1 cellular context compared by ENCODE assay signal in genomic region chr1:185439727-185440415, GRCh38.
A peak's percentile ranks its signal among the peaks of the same experiment; 100 is the strongest.
TF ChIP-seq lines count a peak whose summit lies in the region.

No MANE protein-coding gene starts in this region.

TF ChIP-seq in K562, 482 proteins besides CTCF, POLR2A, EP300 and RAD21 (continued from another document):
- TF ChIP-seq, protein P1, sequence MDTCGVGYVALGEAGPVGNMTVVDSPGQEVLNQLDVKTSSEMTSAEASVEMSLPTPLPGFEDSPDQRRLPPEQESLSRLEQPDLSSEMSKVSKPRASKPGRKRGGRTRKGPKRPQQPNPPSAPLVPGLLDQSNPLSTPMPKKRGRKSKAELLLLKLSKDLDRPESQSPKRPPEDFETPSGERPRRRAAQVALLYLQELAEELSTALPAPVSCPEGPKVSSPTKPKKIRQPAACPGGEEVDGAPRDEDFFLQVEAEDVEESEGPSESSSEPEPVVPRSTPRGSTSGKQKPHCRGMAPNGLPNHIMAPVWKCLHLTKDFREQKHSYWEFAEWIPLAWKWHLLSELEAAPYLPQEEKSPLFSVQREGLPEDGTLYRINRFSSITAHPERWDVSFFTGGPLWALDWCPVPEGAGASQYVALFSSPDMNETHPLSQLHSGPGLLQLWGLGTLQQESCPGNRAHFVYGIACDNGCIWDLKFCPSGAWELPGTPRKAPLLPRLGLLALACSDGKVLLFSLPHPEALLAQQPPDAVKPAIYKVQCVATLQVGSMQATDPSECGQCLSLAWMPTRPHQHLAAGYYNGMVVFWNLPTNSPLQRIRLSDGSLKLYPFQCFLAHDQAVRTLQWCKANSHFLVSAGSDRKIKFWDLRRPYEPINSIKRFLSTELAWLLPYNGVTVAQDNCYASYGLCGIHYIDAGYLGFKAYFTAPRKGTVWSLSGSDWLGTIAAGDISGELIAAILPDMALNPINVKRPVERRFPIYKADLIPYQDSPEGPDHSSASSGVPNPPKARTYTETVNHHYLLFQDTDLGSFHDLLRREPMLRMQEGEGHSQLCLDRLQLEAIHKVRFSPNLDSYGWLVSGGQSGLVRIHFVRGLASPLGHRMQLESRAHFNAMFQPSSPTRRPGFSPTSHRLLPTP (IDR thresholded peaks at IDR 0.05; ENCODE audit: borderline replicate concordance, extremely low read depth, insufficient read length): no peak
- TF ChIP-seq CTBP1 (IDR thresholded peaks at IDR 0.05; ENCODE audit: borderline replicate concordance): no peak
- TF ChIP-seq ZNF668 (CRISPR knock-in tag; IDR thresholded peaks at IDR 0.05): no peak
- TF ChIP-seq ATF7 (IDR thresholded peaks at IDR 0.05): peak; percentile 26; the same call in 1 of the 2 replicates
- TF ChIP-seq HNRNPL (IDR thresholded peaks at IDR 0.05; ENCODE audit: low read depth, low read length): no peak
- no peak for TF ChIP-seq RFX1 (IDR thresholded peaks at IDR 0.05)
- TF ChIP-seq ASH1L (IDR thresholded peaks at IDR 0.05; ENCODE audit: borderline replicate concordance, low read depth, partially characterized antibody): no peak
- TF ChIP-seq, protein P2, sequence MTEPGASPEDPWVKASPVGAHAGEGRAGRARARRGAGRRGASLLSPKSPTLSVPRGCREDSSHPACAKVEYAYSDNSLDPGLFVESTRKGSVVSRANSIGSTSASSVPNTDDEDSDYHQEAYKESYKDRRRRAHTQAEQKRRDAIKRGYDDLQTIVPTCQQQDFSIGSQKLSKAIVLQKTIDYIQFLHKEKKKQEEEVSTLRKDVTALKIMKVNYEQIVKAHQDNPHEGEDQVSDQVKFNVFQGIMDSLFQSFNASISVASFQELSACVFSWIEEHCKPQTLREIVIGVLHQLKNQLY (CRISPR knock-in tag; conservative IDR thresholded peaks at IDR 0.05): no peak
- TF ChIP-seq, protein P3, sequence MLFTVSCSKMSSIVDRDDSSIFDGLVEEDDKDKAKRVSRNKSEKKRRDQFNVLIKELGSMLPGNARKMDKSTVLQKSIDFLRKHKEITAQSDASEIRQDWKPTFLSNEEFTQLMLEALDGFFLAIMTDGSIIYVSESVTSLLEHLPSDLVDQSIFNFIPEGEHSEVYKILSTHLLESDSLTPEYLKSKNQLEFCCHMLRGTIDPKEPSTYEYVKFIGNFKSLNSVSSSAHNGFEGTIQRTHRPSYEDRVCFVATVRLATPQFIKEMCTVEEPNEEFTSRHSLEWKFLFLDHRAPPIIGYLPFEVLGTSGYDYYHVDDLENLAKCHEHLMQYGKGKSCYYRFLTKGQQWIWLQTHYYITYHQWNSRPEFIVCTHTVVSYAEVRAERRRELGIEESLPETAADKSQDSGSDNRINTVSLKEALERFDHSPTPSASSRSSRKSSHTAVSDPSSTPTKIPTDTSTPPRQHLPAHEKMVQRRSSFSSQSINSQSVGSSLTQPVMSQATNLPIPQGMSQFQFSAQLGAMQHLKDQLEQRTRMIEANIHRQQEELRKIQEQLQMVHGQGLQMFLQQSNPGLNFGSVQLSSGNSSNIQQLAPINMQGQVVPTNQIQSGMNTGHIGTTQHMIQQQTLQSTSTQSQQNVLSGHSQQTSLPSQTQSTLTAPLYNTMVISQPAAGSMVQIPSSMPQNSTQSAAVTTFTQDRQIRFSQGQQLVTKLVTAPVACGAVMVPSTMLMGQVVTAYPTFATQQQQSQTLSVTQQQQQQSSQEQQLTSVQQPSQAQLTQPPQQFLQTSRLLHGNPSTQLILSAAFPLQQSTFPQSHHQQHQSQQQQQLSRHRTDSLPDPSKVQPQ (CRISPR knock-in tag; IDR thresholded peaks at IDR 0.05; ENCODE audit: borderline replicate concordance): no peak
- no peak for TF ChIP-seq CBFA2T3 (IDR thresholded peaks at IDR 0.05)
- no peak for TF ChIP-seq EP400 (IDR thresholded peaks at IDR 0.05)
- no peak for TF ChIP-seq DEAF1 (CRISPR knock-in tag; IDR thresholded peaks at IDR 0.05)
- TF ChIP-seq ZNF445 (CRISPR knock-in tag; IDR thresholded peaks at IDR 0.05; ENCODE audit: low read depth): no peak
- no peak for TF ChIP-seq PYGO2 (tag; IDR thresholded peaks at IDR 0.05)
- 0 out of 2 replicates have a peak, but pooled peaks have one; percentile 18 for TF ChIP-seq STAT5A (IDR thresholded peaks at IDR 0.05; ENCODE audit: borderline replicate concordance, low read length)
- TF ChIP-seq ZNF589 (CRISPR knock-in tag; IDR thresholded peaks at IDR 0.05; ENCODE audit: low read depth): 0 out of 2 replicates have a peak, but pooled peaks have one; percentile 31
- no peak for TF ChIP-seq ZNF232 (CRISPR knock-in tag; IDR thresholded peaks at IDR 0.05)
- TF ChIP-seq KLF6 (CRISPR knock-in tag; IDR thresholded peaks at IDR 0.05; ENCODE audit: borderline replicate concordance): no peak
- no peak for TF ChIP-seq YY1 (IDR thresholded peaks at IDR 0.05; ENCODE audit: borderline replicate concordance in 1 of 3, control insufficient read depth in 1 of 3, extremely low read depth in 1 of 3, insufficient read depth in 3 of 3, insufficient read length in 1 of 3, insufficient replicate concordance in 2 of 3, low read depth in 1 of 3, low read length in 2 of 3)
- TF ChIP-seq DNMT1 (IDR thresholded peaks at IDR 0.05): no peak
- TF ChIP-seq, protein P4, sequence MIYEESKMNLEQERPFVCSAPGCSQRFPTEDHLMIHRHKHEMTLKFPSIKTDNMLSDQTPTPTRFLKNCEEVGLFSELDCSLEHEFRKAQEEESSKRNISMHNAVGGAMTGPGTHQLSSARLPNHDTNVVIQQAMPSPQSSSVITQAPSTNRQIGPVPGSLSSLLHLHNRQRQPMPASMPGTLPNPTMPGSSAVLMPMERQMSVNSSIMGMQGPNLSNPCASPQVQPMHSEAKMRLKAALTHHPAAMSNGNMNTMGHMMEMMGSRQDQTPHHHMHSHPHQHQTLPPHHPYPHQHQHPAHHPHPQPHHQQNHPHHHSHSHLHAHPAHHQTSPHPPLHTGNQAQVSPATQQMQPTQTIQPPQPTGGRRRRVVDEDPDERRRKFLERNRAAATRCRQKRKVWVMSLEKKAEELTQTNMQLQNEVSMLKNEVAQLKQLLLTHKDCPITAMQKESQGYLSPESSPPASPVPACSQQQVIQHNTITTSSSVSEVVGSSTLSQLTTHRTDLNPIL (CRISPR knock-in tag; IDR thresholded peaks at IDR 0.05): no peak
- no peak for TF ChIP-seq ELF4 (CRISPR knock-in tag; IDR thresholded peaks at IDR 0.05)
- no peak for TF ChIP-seq SRSF3 (IDR thresholded peaks at IDR 0.05; ENCODE audit: insufficient read depth, low read length)
- no peak for TF ChIP-seq FOXP4 (CRISPR knock-in tag; IDR thresholded peaks at IDR 0.05; ENCODE audit: borderline replicate concordance)
- no peak for TF ChIP-seq FOXJ3 (CRISPR knock-in tag; IDR thresholded peaks at IDR 0.05)
- no peak for TF ChIP-seq EZH2 (IDR thresholded peaks at IDR 0.05; ENCODE audit: borderline replicate concordance, low read depth, low read length)
- TF ChIP-seq ELF1 (tag; IDR thresholded peaks at IDR 0.05): peak; percentile 59
TF ChIP-seq in K562: peak in this region for 23.
